In genomic region chr16:50844840-50845239, GRCh38 we compare ENCODE assay signal across 22 cellular contexts.
"Had no signal": no experiment of that assay in that cellular context is flagged by ENCODE, and none has a peak within 500 bp of the region (broad histone marks: within the 10 kb centered on the region; RNA-seq: fewer than 3 reads in every experiment).

No MANE protein-coding gene starts in this region.

- H3K36me3 ChIP-seq: left lung, spleen, thoracic aorta, upper lobe of left lung had no signal

- H2AFZ ChIP-seq: hepatocyte had no signal

- ATAC-seq: left lung; naive thymus-derived CD8-positive, alpha-beta T cell; WTC11 had no signal

- DNase-seq: activated effector memory CD4-positive, alpha-beta T cell treated with anti-CD3 and anti-CD28 coated beads, Interleukin-2, amount 50 U/mL, for 16 hours; activated naive CD4-positive, alpha-beta T cell treated with anti-CD3 and anti-CD28 coated beads, Interleukin-2, amount 10 ng/mL, durations not matched to agents 7 days and 5 days; activated T-cell treated with anti-CD3 and anti-CD28 coated beads for 4 hours; amygdala; effector CD8-positive, alpha-beta T cell; glutamatergic neuron; immature natural killer cell; left lung; naive thymus-derived CD8-positive, alpha-beta T cell; retina; spleen; stimulated activated CD4-positive, alpha-beta T cell treated with anti-CD3 and anti-CD28 coated beads, Interleukin-4, amount 100 ng/mL, for 1 hour; stimulated activated naive CD4-positive, alpha-beta T cell treated with Interleukin-2 at 50 U/mL for 16 hours; T-helper 9 cell; upper lobe of left lung had no signal

- H3K9me3 Mint-ChIP-seq: activated naive CD4-positive, alpha-beta T cell treated with anti-CD3 and anti-CD28 coated beads, Interleukin-2, amount 10 ng/mL, durations not matched to agents 7 days and 5 days; dendritic cell treated with granulocyte-macrophage colony-stimulating factor and Interleukin-4, amounts not matched to agents 40 ng/mL and 50 ng/mL, for 4 days; immature natural killer cell; mesothelial cell of epicardium; naive thymus-derived CD8-positive, alpha-beta T cell; WTC11 had no signal

- H3K4me2 ChIP-seq: hepatocyte had no signal

- FAIRE-seq: frontal cortex had no signal

- H3K4me1 Mint-ChIP-seq: brain, mesothelial cell of epicardium had no signal

- H3K27ac ChIP-seq: hepatocyte, left lung, spleen, thoracic aorta, upper lobe of left lung had no signal

- H3K36me3 Mint-ChIP-seq: activated naive CD4-positive, alpha-beta T cell treated with anti-CD3 and anti-CD28 coated beads, Interleukin-2, amount 10 ng/mL, durations not matched to agents 7 days and 5 days; brain; immature natural killer cell; mesothelial cell of epicardium; naive thymus-derived CD8-positive, alpha-beta T cell; WTC11 had no signal

- H3K4me3 Mint-ChIP-seq: activated naive CD4-positive, alpha-beta T cell treated with anti-CD3 and anti-CD28 coated beads, Interleukin-2, amount 10 ng/mL, durations not matched to agents 7 days and 5 days; brain; dendritic cell treated with granulocyte-macrophage colony-stimulating factor and Interleukin-4, amounts not matched to agents 40 ng/mL and 50 ng/mL, for 4 days; immature natural killer cell; mesothelial cell of epicardium; naive thymus-derived CD8-positive, alpha-beta T cell; WTC11 had no signal

- H3K4me3 ChIP-seq: hepatocyte, left lung, spleen, thoracic aorta, upper lobe of left lung had no signal

- H3K79me2 ChIP-seq: hepatocyte had no signal

- H3K9me3 ChIP-seq: left lung, spleen, thoracic aorta, upper lobe of left lung had no signal

- H3K27ac Mint-ChIP-seq: activated naive CD4-positive, alpha-beta T cell treated with anti-CD3 and anti-CD28 coated beads, Interleukin-2, amount 10 ng/mL, durations not matched to agents 7 days and 5 days; brain; dendritic cell treated with granulocyte-macrophage colony-stimulating factor and Interleukin-4, amounts not matched to agents 40 ng/mL and 50 ng/mL, for 4 days; immature natural killer cell; mesothelial cell of epicardium; naive thymus-derived CD8-positive, alpha-beta T cell; WTC11 had no signal
